Comparison of ENCODE assay signal across 17 cellular contexts in the genomic region with DNA sequence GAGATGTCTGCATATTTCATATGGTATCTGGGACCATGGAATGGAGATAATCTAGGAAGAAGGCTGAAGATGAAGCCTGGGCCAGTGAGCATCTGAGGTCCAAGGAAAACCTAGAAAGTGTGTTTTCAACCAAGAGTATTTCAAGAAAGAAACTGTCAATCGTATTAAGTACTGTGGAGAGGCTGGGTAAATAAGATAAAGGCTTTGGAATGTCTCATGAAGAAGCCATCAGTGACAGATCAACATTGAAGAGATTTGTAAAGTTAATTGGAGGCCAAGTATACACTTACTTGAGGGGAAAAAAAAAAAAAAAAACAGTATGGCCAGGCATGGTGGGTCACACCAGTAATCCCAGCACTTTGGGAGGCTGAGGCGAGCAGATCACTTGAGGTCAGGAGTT.
"Had no signal": no experiment of that assay in that cellular context is flagged by ENCODE, and none has a peak within 500 bp of the region (broad histone marks: within the 10 kb centered on the region; RNA-seq: fewer than 3 reads in every experiment).

No MANE protein-coding gene starts in this region.

- DNase-seq: activated B cell treated with CpG ODN at 0.5 μM for 24 hours; activated CD4-positive, alpha-beta T cell treated with anti-CD3 and anti-CD28 coated beads, Interleukin-2, amount 10 ng/mL, durations not matched to agents 24 days and 14 days; activated CD8-positive, alpha-beta memory T cell treated with anti-CD3 and anti-CD28 coated beads for 24 hours; activated CD8-positive, alpha-beta memory T cell treated with anti-CD3 and anti-CD28 coated beads, Interleukin-2, amount 50 U/mL, for 48 hours; activated naive CD8-positive, alpha-beta T cell treated with anti-CD3 and anti-CD28 coated beads for 36 hours; body of pancreas; effector memory CD8-positive, alpha-beta T cell; foreskin fibroblast; mesendoderm; right lobe of liver; stimulated activated CD4-positive, alpha-beta T cell treated with anti-CD3 and anti-CD28 coated beads, Interleukin-4, amount 100 ng/mL, for 24 hours; stimulated activated naive CD4-positive, alpha-beta T cell treated with Interleukin-2 at 50 U/mL for 16 hours; upper lobe of left lung had no signal

- H3K27me3 Mint-ChIP-seq: activated B cell treated with CpG ODN at 0.5 μM for 24 hours; activated CD4-positive, alpha-beta T cell treated with anti-CD3 and anti-CD28 coated beads, Interleukin-2, amount 10 ng/mL, durations not matched to agents 24 days and 14 days; activated naive CD8-positive, alpha-beta T cell treated with anti-CD3 and anti-CD28 coated beads for 36 hours; effector memory CD8-positive, alpha-beta T cell; natural killer cell treated with Interleukin-12 subunit alpha and Interleukin-12 subunit beta and Interleukin-15 and Interleukin-18, amount 100 ng/mL, for 72 hours had no signal

- H3K4me1 ChIP-seq: body of pancreas, parathyroid adenoma, right lobe of liver, upper lobe of left lung had no signal

- H3K27ac Mint-ChIP-seq: activated CD4-positive, alpha-beta T cell treated with anti-CD3 and anti-CD28 coated beads, Interleukin-2, amount 10 ng/mL, durations not matched to agents 24 days and 14 days; activated naive CD8-positive, alpha-beta T cell treated with anti-CD3 and anti-CD28 coated beads for 36 hours; activated T-helper 2 cell treated with anti-CD3 and anti-CD28 coated beads, Interferon-gamma antibody, Interleukin-2, Interleukin-4, amounts not matched to agents 10 μg/mL and 5 μg/mL and 100 μg/mL, durations not matched to agents 14 hours and 24 hours and 36 hours; natural killer cell treated with Interleukin-12 subunit alpha and Interleukin-12 subunit beta and Interleukin-15 and Interleukin-18, amount 100 ng/mL, for 72 hours had no signal

- H3K9me3 Mint-ChIP-seq: activated B cell treated with CpG ODN at 0.5 μM for 24 hours; activated CD4-positive, alpha-beta T cell treated with anti-CD3 and anti-CD28 coated beads, Interleukin-2, amount 10 ng/mL, durations not matched to agents 24 days and 14 days; activated naive CD8-positive, alpha-beta T cell treated with anti-CD3 and anti-CD28 coated beads for 36 hours; activated T-helper 2 cell treated with anti-CD3 and anti-CD28 coated beads, Interferon-gamma antibody, Interleukin-2, Interleukin-4, amounts not matched to agents 10 μg/mL and 5 μg/mL and 100 μg/mL, durations not matched to agents 14 hours and 24 hours and 36 hours; effector memory CD8-positive, alpha-beta T cell; natural killer cell treated with Interleukin-12 subunit alpha and Interleukin-12 subunit beta and Interleukin-15 and Interleukin-18, amount 100 ng/mL, for 72 hours had no signal

- ATAC-seq: body of pancreas; effector memory CD8-positive, alpha-beta T cell; natural killer cell treated with Interleukin-12 subunit alpha and Interleukin-12 subunit beta and Interleukin-15 and Interleukin-18, amount 100 ng/mL, for 72 hours; right lobe of liver had no signal

- H3K4me3 ChIP-seq: body of pancreas, right lobe of liver, SK-N-MC, upper lobe of left lung had no signal

- H3K36me3 ChIP-seq: right lobe of liver had no signal

- H3K4me3 Mint-ChIP-seq: activated B cell treated with CpG ODN at 0.5 μM for 24 hours; activated CD4-positive, alpha-beta T cell treated with anti-CD3 and anti-CD28 coated beads, Interleukin-2, amount 10 ng/mL, durations not matched to agents 24 days and 14 days; activated naive CD8-positive, alpha-beta T cell treated with anti-CD3 and anti-CD28 coated beads for 36 hours; effector memory CD8-positive, alpha-beta T cell; natural killer cell treated with Interleukin-12 subunit alpha and Interleukin-12 subunit beta and Interleukin-15 and Interleukin-18, amount 100 ng/mL, for 72 hours had no signal

- H3K27ac ChIP-seq: body of pancreas, parathyroid adenoma, right lobe of liver, SK-N-MC, upper lobe of left lung had no signal

- H3K27me3 ChIP-seq: body of pancreas, right lobe of liver, upper lobe of left lung had no signal

- H3K4me1 Mint-ChIP-seq: activated B cell treated with CpG ODN at 0.5 μM for 24 hours; activated CD4-positive, alpha-beta T cell treated with anti-CD3 and anti-CD28 coated beads, Interleukin-2, amount 10 ng/mL, durations not matched to agents 24 days and 14 days; activated naive CD8-positive, alpha-beta T cell treated with anti-CD3 and anti-CD28 coated beads for 36 hours had no signal

- H3K9me3 ChIP-seq: body of pancreas, right lobe of liver, upper lobe of left lung had no signal
